ENCODE assay signal across 11 cellular contexts in the genomic region with DNA sequence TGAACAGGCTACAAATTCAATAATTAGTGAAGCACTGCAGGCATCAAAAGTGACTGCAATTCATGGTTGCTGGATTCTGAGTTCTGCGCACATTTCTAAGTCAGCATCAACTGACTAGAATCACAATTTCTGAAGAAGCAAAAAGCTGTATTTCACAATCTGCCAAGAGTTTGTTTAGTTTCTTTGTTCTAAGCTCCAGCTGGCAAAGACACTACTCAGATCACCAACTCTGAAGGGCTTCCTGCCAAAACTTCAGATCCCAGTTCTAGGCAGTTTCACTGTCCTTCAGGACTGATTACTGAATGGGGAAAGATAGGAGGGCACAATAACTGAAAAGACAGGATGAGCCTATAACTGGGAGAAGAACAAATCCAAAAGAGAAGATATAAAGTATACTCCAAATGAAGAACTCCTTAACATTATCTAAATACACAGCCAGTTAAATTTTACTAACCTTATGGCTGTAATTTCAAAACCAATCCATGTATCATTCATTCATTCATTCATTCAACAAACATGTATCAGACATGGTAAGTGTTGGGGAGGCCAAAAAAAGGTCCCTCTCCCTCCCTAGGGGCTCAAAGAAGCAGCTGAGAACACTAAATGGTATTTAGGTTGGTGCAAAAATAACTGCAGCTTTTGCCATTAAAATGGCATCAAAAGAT. TPM values are rescaled to one million over a fixed set of nuclear protein-coding genes. Genes with fewer than 3 reads are reported as not detected.
DNase-seq lines count a peak whose midpoint lies in the region; ATAC-seq and TF ChIP-seq lines count a peak whose summit lies in the region.
"Had no signal": no experiment of that assay in that cellular context is flagged by ENCODE, and none has a peak within 500 bp of the region (broad histone marks: within the 10 kb centered on the region; RNA-seq: fewer than 3 reads in every experiment).

No MANE protein-coding gene starts in this region.

- no peak for ATAC-seq in HG02571 (IDR thresholded peaks at IDR 0.05; ENCODE audit: unreplicated experiment)

- H3K36me3 ChIP-seq in ovary, result no peaks in the 10 kb centered on the region

- H3K27me3 ChIP-seq in ovary, result no peaks in the 10 kb centered on the region

- DNase-seq in Daoy (ENCODE audit: low read depth) (peak; percentile 32), anterior cingulate cortex (lab: John Stamatoyannopoulos, UW) (peak in 43 of 58 donors; percentile 3 to 89 (median 43)), head of caudate nucleus (peak in 30 of 42 donors; percentile 31 to 83 (median 58)), ovary (peak in 3 of 5 donors; percentile 30 to 49 (median 46)), NCI-H187 treated with DMSO at 0.1 percent for 48 hours (lab: John Stamatoyannopoulos, UW) (no peak), NCI-H526 treated with DMSO at 0.1 percent for 48 hours (lab: John Stamatoyannopoulos, UW) (no peak)
- no peak for DNase-seq in effector CD8-positive, alpha-beta T cell (lab: John Stamatoyannopoulos, UW)
- DNase-seq: erythroblast; NCI-H2029 treated with DMSO at 0.1 percent for 48 hours; stimulated activated CD4-positive, alpha-beta T cell treated with anti-CD3 and anti-CD28 coated beads, Interleukin-1b, Interleukin-23, amount 100 ng/mL, for 48 hours had no signal

- no peak for TF ChIP-seq EP300 in ovary (IDR thresholded peaks at IDR 0.05)

- WGBS in ovary, 3 donors, result 8 to 30% (median 20%) methylated on average over 1 of the region's 1 CpG

- TF ChIP-seq CTCF in ovary (IDR thresholded peaks at IDR 0.05), result no peak

- no peak overlapping the region for H3K27ac ChIP-seq in ovary

- no peaks in the 10 kb centered on the region for H3K9me3 ChIP-seq in ovary

- intact Hi-C loops in head of caudate nucleus (cut with DNase I), result no loop called here
- intact Hi-C loops in ovary (cut with DNase I), result no loop called here

- TF ChIP-seq POLR2A in ovary (IDR thresholded peaks at IDR 0.05), result no peak

- peaks cover 4% of the 10 kb centered on the region for H3K4me1 ChIP-seq in ovary (ENCODE audit: insufficient read depth)

- H3K4me3 ChIP-seq in ovary, result no peak overlapping the region

RNA-seq across cellular contexts. Expression of a gene that starts 17.1 kb away (rescaled TPM):
- total RNA-seq in Daoy (2014; rRNA removed; shearing (Covaris generic)), result 25.2 and 29.4 TPM in 2 replicates
- total RNA-seq in ovary, result 100 to 1,000 TPM in 2 of 7 donors, 10 to 100 TPM in 5; 60.7 to 150 (median 81.0) TPM
- 10 to 100 TPM; 25.3 to 67.9 TPM for polyA plus RNA-seq in ovary

Comparison
In these comparisons a context has a peak if more than half of its experiments do, and no peak if none do; other contexts are left out.
1. DNase-seq: peak in Daoy (single experiment), anterior cingulate cortex (43 of 58), head of caudate nucleus (30 of 42) and ovary (3 of 5); none in NCI-H187 treated with DMSO at 0.1 percent for 48 hours (single experiment), NCI-H526 treated with DMSO at 0.1 percent for 48 hours (single experiment) and effector CD8-positive, alpha-beta T cell (single experiment).